13 cellular contexts compared by ENCODE assay signal in genomic region chr21:17467392-17467791, GRCh38. TPM values are rescaled to one million over a fixed set of nuclear protein-coding genes. Genes with fewer than 3 reads are reported as not detected.
DNase-seq lines count a peak whose midpoint lies in the region; ATAC-seq and TF ChIP-seq lines count a peak whose summit lies in the region.
"Had no signal": no experiment of that assay in that cellular context is flagged by ENCODE, and none has a peak within 500 bp of the region (broad histone marks: within the 10 kb centered on the region; RNA-seq: fewer than 3 reads in every experiment).

No MANE protein-coding gene starts in this region.

- H3K4me3 ChIP-seq in right cardiac atrium (ENCODE audit: low read length): peak overlapping the region; percentile 43
- H3K4me3 ChIP-seq: ovary, suprapubic skin had no signal

- H3K27me3 Mint-ChIP-seq in neural crest cell (ENCODE audit: low read depth): no peaks in the 10 kb centered on the region
- H3K27me3 Mint-ChIP-seq: activated naive CD4-positive, alpha-beta T cell treated with anti-CD3 and anti-CD28 coated beads, Interleukin-2, amount 50 U/mL, for 24 hours had no signal

- WGBS in right cardiac atrium: 18% methylated on average over 4 of the region's 4 CpGs

- no peaks in the 10 kb centered on the region for H3K36me3 ChIP-seq in ES-I3 (ENCODE audit: insufficient read depth, low read length)
- H3K36me3 ChIP-seq: ovary, suprapubic skin had no signal

- no peaks in the 10 kb centered on the region for H3K36me3 Mint-ChIP-seq in neural crest cell (ENCODE audit: low read depth)
- H3K36me3 Mint-ChIP-seq: activated naive CD4-positive, alpha-beta T cell treated with anti-CD3 and anti-CD28 coated beads, Interleukin-2, amount 50 U/mL, for 24 hours had no signal

- H3K4me1 ChIP-seq in ES-I3 (ENCODE audit: insufficient read depth, low read length) (0 out of 2 replicates have a peak, but pooled peaks cover 7% of the 10 kb centered on the region), right cardiac atrium (ENCODE audit: control insufficient read depth, insufficient read depth, low read length) (no peaks in the 10 kb centered on the region)

- intact Hi-C loops in right cardiac atrium (cut with DNase I): no loop called here

- DNase-seq in amniotic epithelial cell (ENCODE audit: low read depth) (peak; percentile 56), right cardiac atrium (no peak), neural crest cell (ENCODE audit: low read depth, low spot score) (no peak), ureter (ENCODE audit: low spot score) (no peak), NCI-H2227 treated with DMSO at 0.1 percent for 48 hours (lab: John Stamatoyannopoulos, UW) (no peak)
- DNase-seq: activated CD4-positive, alpha-beta T cell treated with anti-CD3 and anti-CD28 coated beads, Interleukin-2, amount 50 U/mL, for 48 hours; NCI-H146; ovary had no signal

- no peak overlapping the region for H3K27ac ChIP-seq in right cardiac atrium (ENCODE audit: low read length)
- H3K27ac ChIP-seq: ovary, suprapubic skin had no signal

- peak overlapping the region; percentile 86 for H3K4me3 Mint-ChIP-seq in neural crest cell
- H3K4me3 Mint-ChIP-seq: activated naive CD4-positive, alpha-beta T cell treated with anti-CD3 and anti-CD28 coated beads, Interleukin-2, amount 50 U/mL, for 24 hours had no signal

- no peaks in the 10 kb centered on the region for H3K9me3 ChIP-seq in ES-I3 (ENCODE audit: control insufficient read depth, insufficient read depth, low read length)
- H3K9me3 ChIP-seq in right cardiac atrium (ENCODE audit: control insufficient read depth, low read length): no peaks in the 10 kb centered on the region
- H3K9me3 ChIP-seq: ovary, suprapubic skin had no signal

- peaks cover 20% of the 10 kb centered on the region for H3K4me1 Mint-ChIP-seq in neural crest cell
- H3K4me1 Mint-ChIP-seq: activated naive CD4-positive, alpha-beta T cell treated with anti-CD3 and anti-CD28 coated beads, Interleukin-2, amount 50 U/mL, for 24 hours had no signal

- H3K27ac Mint-ChIP-seq in neural crest cell (ENCODE audit: unreplicated experiment): peak overlapping the region; percentile 84
- H3K27ac Mint-ChIP-seq: activated naive CD4-positive, alpha-beta T cell treated with anti-CD3 and anti-CD28 coated beads, Interleukin-2, amount 50 U/mL, for 24 hours had no signal

- ATAC-seq in right cardiac atrium: peak in 1 of 2 donors; percentile 52
- no peak for ATAC-seq in HG03039 (IDR thresholded peaks at IDR 0.05; ENCODE audit: unreplicated experiment)
- no peak for ATAC-seq in HG03378 (IDR thresholded peaks at IDR 0.05; ENCODE audit: unreplicated experiment)

- no peak for TF ChIP-seq CTCF in neural crest cell (conservative IDR thresholded peaks at IDR 0.05)

- no peaks in the 10 kb centered on the region for H3K9me3 Mint-ChIP-seq in neural crest cell
- H3K9me3 Mint-ChIP-seq: activated naive CD4-positive, alpha-beta T cell treated with anti-CD3 and anti-CD28 coated beads, Interleukin-2, amount 50 U/mL, for 24 hours had no signal

- H3K9ac ChIP-seq in ES-I3 (ENCODE audit: low read depth, low read length): peak overlapping the region; percentile 50; the same call in 1 of the 2 replicates

- H3K27me3 ChIP-seq in right cardiac atrium (ENCODE audit: control insufficient read depth, insufficient read depth): no peaks in the 10 kb centered on the region
- H3K27me3 ChIP-seq: ovary, suprapubic skin had no signal

RNA-seq across cellular contexts. Expression of gene CXADR, which starts 45.5 kb away (rescaled TPM):
- total RNA-seq in right cardiac atrium (10 to 100 TPM; 13.8 to 22.5 (median 19.9) TPM), neural crest cell (32.6 and 34.8 TPM in 2 replicates), ureter (80.8 TPM)
- polyA plus RNA-seq in right cardiac atrium: 7.3 TPM
